ENCODE assay signal across 2 cellular contexts in the genomic region with DNA sequence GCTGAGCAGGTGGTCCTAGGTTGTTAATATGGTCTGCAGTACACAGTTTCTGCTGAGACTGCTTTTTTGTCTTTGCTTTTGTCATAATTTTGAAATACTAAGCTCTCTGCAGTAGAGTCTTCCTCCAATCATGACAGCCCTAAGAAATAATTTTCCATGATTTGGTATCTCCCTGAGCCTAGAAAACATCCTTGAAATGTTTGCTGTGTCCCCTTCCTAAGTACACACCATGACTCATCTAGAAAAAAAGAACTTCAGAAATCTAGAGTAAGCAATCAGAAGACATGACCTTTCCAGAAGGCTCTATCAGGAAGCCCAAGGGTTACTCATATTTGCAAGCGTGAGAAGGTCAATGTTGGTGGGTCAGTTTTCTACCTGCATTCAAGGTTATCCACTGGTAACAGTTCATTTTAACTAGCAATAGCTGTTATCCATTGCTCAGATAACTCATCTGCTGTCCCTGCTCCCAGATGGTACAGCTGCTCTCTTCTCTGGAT.
TF ChIP-seq lines count a peak whose summit lies in the region.

No MANE protein-coding gene starts in this region.

TF ChIP-seq in HEK293, 187 proteins besides CTCF, POLR2A, EP300 and RAD21:
- no peak for TF ChIP-seq ZNF202 (tag by site-specific recombination; IDR thresholded peaks at IDR 0.05; ENCODE audit: borderline replicate concordance)
- TF ChIP-seq, protein P1, sequence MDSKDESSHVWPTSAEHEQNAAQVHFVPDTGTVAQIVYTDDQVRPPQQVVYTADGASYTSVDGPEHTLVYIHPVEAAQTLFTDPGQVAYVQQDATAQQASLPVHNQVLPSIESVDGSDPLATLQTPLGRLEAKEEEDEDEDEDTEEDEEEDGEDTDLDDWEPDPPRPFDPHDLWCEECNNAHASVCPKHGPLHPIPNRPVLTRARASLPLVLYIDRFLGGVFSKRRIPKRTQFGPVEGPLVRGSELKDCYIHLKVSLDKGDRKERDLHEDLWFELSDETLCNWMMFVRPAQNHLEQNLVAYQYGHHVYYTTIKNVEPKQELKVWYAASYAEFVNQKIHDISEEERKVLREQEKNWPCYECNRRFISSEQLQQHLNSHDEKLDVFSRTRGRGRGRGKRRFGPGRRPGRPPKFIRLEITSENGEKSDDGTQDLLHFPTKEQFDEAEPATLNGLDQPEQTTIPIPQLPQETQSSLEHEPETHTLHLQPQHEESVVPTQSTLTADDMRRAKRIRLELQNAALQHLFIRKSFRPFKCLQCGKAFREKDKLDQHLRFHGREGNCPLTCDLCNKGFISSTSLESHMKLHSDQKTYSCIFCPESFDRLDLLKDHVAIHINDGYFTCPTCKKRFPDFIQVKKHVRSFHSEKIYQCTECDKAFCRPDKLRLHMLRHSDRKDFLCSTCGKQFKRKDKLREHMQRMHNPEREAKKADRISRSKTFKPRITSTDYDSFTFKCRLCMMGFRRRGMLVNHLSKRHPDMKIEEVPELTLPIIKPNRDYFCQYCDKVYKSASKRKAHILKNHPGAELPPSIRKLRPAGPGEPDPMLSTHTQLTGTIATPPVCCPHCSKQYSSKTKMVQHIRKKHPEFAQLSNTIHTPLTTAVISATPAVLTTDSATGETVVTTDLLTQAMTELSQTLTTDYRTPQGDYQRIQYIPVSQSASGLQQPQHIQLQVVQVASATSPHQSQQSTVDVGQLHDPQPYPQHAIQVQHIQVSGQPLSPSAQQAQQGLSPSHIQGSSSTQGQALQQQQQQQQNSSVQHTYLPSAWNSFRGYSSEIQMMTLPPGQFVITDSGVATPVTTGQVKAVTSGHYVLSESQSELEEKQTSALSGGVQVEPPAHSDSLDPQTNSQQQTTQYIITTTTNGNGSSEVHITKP (tag by site-specific recombination; IDR thresholded peaks at IDR 0.05): peak; percentile 57
TF ChIP-seq in HEK293: peak in this region for 1.

TF ChIP-seq in HepG2, 621 proteins besides CTCF, POLR2A, EP300 and RAD21 (continues in another document):
- no peak for TF ChIP-seq FOXK2 (IDR thresholded peaks at IDR 0.05)
- TF ChIP-seq SOX5 (CRISPR knock-in tag; IDR thresholded peaks at IDR 0.05; ENCODE audit: borderline replicate concordance): peak; percentile 26; the same call in 1 of the 2 replicates
- no peak for TF ChIP-seq ZNF468 (CRISPR knock-in tag; IDR thresholded peaks at IDR 0.05)
- TF ChIP-seq ZBTB42 (CRISPR knock-in tag; IDR thresholded peaks at IDR 0.05): no peak
- TF ChIP-seq, protein P2, sequence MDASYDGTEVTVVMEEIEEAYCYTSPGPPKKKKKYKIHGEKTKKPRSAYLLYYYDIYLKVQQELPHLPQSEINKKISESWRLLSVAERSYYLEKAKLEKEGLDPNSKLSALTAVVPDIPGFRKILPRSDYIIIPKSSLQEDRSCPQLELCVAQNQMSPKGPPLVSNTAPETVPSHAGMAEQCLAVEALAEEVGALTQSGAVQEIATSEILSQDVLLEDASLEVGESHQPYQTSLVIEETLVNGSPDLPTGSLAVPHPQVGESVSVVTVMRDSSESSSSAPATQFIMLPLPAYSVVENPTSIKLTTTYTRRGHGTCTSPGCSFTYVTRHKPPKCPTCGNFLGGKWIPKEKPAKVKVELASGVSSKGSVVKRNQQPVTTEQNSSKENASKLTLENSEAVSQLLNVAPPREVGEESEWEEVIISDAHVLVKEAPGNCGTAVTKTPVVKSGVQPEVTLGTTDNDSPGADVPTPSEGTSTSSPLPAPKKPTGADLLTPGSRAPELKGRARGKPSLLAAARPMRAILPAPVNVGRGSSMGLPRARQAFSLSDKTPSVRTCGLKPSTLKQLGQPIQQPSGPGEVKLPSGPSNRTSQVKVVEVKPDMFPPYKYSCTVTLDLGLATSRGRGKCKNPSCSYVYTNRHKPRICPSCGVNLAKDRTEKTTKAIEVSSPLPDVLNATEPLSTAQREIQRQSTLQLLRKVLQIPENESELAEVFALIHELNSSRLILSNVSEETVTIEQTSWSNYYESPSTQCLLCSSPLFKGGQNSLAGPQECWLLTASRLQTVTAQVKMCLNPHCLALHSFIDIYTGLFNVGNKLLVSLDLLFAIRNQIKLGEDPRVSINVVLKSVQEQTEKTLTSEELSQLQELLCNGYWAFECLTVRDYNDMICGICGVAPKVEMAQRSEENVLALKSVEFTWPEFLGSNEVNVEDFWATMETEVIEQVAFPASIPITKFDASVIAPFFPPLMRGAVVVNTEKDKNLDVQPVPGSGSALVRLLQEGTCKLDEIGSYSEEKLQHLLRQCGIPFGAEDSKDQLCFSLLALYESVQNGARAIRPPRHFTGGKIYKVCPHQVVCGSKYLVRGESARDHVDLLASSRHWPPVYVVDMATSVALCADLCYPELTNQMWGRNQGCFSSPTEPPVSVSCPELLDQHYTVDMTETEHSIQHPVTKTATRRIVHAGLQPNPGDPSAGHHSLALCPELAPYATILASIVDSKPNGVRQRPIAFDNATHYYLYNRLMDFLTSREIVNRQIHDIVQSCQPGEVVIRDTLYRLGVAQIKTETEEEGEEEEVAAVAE (CRISPR knock-in tag; IDR thresholded peaks at IDR 0.05; ENCODE audit: borderline replicate concordance): no peak
- TF ChIP-seq, protein P3, sequence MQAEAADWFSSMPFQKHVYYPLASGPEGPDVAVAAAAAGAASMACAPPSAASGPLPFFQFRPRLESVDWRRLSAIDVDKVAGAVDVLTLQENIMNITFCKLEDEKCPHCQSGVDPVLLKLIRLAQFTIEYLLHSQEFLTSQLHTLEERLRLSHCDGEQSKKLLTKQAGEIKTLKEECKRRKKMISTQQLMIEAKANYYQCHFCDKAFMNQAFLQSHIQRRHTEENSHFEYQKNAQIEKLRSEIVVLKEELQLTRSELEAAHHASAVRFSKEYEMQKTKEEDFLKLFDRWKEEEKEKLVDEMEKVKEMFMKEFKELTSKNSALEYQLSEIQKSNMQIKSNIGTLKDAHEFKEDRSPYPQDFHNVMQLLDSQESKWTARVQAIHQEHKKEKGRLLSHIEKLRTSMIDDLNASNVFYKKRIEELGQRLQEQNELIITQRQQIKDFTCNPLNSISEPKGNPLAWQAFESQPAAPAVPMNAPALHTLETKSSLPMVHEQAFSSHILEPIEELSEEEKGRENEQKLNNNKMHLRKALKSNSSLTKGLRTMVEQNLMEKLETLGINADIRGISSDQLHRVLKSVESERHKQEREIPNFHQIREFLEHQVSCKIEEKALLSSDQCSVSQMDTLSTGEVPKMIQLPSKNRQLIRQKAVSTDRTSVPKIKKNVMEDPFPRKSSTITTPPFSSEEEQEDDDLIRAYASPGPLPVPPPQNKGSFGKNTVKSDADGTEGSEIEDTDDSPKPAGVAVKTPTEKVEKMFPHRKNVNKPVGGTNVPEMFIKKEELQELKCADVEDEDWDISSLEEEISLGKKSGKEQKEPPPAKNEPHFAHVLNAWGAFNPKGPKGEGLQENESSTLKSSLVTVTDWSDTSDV (CRISPR knock-in tag; IDR thresholded peaks at IDR 0.05): no peak
- TF ChIP-seq ZMYM3 (CRISPR knock-in tag; IDR thresholded peaks at IDR 0.05): no peak
- no peak for TF ChIP-seq TEAD2 (CRISPR knock-in tag; IDR thresholded peaks at IDR 0.05)
- no peak for TF ChIP-seq MED8 (CRISPR knock-in tag; IDR thresholded peaks at IDR 0.05; ENCODE audit: insufficient replicate concordance)
- no peak for TF ChIP-seq RFX3 (CRISPR knock-in tag; IDR thresholded peaks at IDR 0.05)
- no peak; the same call in 1 of the 2 replicates for TF ChIP-seq ZNF772 (CRISPR knock-in tag; IDR thresholded peaks at IDR 0.05)
- TF ChIP-seq ATF1 (CRISPR knock-in tag; IDR thresholded peaks at IDR 0.05): no peak
- TF ChIP-seq, protein P4, sequence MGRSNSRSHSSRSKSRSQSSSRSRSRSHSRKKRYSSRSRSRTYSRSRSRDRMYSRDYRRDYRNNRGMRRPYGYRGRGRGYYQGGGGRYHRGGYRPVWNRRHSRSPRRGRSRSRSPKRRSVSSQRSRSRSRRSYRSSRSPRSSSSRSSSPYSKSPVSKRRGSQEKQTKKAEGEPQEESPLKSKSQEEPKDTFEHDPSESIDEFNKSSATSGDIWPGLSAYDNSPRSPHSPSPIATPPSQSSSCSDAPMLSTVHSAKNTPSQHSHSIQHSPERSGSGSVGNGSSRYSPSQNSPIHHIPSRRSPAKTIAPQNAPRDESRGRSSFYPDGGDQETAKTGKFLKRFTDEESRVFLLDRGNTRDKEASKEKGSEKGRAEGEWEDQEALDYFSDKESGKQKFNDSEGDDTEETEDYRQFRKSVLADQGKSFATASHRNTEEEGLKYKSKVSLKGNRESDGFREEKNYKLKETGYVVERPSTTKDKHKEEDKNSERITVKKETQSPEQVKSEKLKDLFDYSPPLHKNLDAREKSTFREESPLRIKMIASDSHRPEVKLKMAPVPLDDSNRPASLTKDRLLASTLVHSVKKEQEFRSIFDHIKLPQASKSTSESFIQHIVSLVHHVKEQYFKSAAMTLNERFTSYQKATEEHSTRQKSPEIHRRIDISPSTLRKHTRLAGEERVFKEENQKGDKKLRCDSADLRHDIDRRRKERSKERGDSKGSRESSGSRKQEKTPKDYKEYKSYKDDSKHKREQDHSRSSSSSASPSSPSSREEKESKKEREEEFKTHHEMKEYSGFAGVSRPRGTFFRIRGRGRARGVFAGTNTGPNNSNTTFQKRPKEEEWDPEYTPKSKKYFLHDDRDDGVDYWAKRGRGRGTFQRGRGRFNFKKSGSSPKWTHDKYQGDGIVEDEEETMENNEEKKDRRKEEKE (IDR thresholded peaks at IDR 0.05): no peak
- TF ChIP-seq ZNF781 (CRISPR knock-in tag; IDR thresholded peaks at IDR 0.05; ENCODE audit: borderline replicate concordance, not compliant biosample characterization): no peak
- no peak for TF ChIP-seq MXI1 (IDR thresholded peaks at IDR 0.05; ENCODE audit: borderline replicate concordance, low read depth, low read length)
- TF ChIP-seq ZFX (CRISPR knock-in tag; IDR thresholded peaks at IDR 0.05; ENCODE audit: low read depth): no peak
- TF ChIP-seq, protein P5, sequence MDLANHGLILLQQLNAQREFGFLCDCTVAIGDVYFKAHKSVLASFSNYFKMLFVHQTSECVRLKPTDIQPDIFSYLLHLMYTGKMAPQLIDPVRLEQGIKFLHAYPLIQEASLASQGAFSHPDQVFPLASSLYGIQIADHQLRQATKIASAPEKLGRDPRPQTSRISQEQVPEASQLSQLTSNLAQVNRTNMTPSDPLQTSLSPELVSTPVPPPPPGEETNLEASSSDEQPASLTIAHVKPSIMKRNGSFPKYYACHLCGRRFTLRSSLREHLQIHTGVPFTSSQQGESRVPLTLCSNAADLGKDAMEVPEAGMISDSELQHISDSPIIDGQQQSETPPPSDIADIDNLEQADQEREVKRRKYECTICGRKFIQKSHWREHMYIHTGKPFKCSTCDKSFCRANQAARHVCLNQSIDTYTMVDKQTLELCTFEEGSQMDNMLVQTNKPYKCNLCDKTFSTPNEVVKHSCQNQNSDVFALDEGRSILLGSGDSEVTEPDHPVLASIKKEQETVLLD (CRISPR knock-in tag; IDR thresholded peaks at IDR 0.05; ENCODE audit: low read depth): no peak
- no peak for TF ChIP-seq NFIB (CRISPR knock-in tag; IDR thresholded peaks at IDR 0.05; ENCODE audit: borderline replicate concordance)
- TF ChIP-seq EEA1 (CRISPR knock-in tag; IDR thresholded peaks at IDR 0.05; ENCODE audit: borderline replicate concordance): no peak
- TF ChIP-seq ZFP41 (CRISPR knock-in tag; IDR thresholded peaks at IDR 0.05; ENCODE audit: borderline replicate concordance): no peak
- TF ChIP-seq, protein P6, sequence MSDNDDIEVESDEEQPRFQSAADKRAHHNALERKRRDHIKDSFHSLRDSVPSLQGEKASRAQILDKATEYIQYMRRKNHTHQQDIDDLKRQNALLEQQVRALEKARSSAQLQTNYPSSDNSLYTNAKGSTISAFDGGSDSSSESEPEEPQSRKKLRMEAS (IDR thresholded peaks at IDR 0.05): no peak
- TF ChIP-seq, protein P7, sequence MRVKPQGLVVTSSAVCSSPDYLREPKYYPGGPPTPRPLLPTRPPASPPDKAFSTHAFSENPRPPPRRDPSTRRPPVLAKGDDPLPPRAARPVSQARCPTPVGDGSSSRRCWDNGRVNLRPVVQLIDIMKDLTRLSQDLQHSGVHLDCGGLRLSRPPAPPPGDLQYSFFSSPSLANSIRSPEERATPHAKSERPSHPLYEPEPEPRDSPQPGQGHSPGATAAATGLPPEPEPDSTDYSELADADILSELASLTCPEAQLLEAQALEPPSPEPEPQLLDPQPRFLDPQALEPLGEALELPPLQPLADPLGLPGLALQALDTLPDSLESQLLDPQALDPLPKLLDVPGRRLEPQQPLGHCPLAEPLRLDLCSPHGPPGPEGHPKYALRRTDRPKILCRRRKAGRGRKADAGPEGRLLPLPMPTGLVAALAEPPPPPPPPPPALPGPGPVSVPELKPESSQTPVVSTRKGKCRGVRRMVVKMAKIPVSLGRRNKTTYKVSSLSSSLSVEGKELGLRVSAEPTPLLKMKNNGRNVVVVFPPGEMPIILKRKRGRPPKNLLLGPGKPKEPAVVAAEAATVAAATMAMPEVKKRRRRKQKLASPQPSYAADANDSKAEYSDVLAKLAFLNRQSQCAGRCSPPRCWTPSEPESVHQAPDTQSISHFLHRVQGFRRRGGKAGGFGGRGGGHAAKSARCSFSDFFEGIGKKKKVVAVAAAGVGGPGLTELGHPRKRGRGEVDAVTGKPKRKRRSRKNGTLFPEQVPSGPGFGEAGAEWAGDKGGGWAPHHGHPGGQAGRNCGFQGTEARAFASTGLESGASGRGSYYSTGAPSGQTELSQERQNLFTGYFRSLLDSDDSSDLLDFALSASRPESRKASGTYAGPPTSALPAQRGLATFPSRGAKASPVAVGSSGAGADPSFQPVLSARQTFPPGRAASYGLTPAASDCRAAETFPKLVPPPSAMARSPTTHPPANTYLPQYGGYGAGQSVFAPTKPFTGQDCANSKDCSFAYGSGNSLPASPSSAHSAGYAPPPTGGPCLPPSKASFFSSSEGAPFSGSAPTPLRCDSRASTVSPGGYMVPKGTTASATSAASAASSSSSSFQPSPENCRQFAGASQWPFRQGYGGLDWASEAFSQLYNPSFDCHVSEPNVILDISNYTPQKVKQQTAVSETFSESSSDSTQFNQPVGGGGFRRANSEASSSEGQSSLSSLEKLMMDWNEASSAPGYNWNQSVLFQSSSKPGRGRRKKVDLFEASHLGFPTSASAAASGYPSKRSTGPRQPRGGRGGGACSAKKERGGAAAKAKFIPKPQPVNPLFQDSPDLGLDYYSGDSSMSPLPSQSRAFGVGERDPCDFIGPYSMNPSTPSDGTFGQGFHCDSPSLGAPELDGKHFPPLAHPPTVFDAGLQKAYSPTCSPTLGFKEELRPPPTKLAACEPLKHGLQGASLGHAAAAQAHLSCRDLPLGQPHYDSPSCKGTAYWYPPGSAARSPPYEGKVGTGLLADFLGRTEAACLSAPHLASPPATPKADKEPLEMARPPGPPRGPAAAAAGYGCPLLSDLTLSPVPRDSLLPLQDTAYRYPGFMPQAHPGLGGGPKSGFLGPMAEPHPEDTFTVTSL (CRISPR knock-in tag; IDR thresholded peaks at IDR 0.05; ENCODE audit: borderline replicate concordance): no peak
- TF ChIP-seq, protein P8, sequence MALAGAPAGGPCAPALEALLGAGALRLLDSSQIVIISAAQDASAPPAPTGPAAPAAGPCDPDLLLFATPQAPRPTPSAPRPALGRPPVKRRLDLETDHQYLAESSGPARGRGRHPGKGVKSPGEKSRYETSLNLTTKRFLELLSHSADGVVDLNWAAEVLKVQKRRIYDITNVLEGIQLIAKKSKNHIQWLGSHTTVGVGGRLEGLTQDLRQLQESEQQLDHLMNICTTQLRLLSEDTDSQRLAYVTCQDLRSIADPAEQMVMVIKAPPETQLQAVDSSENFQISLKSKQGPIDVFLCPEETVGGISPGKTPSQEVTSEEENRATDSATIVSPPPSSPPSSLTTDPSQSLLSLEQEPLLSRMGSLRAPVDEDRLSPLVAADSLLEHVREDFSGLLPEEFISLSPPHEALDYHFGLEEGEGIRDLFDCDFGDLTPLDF (CRISPR knock-in tag; IDR thresholded peaks at IDR 0.05): no peak
- no peak for TF ChIP-seq KMT2A (CRISPR knock-in tag; IDR thresholded peaks at IDR 0.05)
- no peak for TF ChIP-seq MEIS1 (CRISPR knock-in tag; IDR thresholded peaks at IDR 0.05; ENCODE audit: borderline replicate concordance)
- no peak for TF ChIP-seq PAX8 (CRISPR knock-in tag; IDR thresholded peaks at IDR 0.05; ENCODE audit: borderline replicate concordance)
- no peak for TF ChIP-seq ZNF7 (CRISPR knock-in tag; IDR thresholded peaks at IDR 0.05)
- no peak for TF ChIP-seq ZNF619 (CRISPR knock-in tag; IDR thresholded peaks at IDR 0.05)
- no peak for TF ChIP-seq MZF1 (CRISPR knock-in tag; IDR thresholded peaks at IDR 0.05; ENCODE audit: borderline replicate concordance)
- TF ChIP-seq NCOR1 (IDR thresholded peaks at IDR 0.05; ENCODE audit: borderline replicate concordance, low read length): no peak
- TF ChIP-seq MAFK (conservative IDR thresholded peaks at IDR 0.05 in 1 of 2, IDR thresholded peaks at IDR 0.05 in 1 of 2; ENCODE audit: low read length in 2 of 2): peak; percentile 95
